In the genomic region with DNA sequence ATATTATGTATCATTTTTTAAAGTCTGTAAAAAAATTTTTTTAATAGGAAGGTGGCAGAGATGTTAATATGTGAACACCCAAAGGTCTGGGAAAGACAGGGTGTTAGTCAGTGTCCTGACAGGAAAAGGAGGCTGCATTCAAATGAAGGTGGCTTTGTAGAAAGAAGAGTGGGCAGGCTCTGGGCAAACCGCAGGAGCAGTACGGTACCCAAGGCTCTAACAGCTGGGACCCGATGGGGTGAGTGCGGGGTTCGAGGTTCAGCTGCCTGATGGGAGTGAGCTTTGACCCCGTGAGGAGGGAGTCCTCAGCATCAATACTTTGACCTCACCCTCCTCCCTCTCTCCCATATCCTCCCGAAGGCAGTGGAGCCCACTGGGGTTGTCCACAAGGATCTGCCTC, we compare ENCODE assay signal across 17 cellular contexts.
"Had no signal": no experiment of that assay in that cellular context is flagged by ENCODE, and none has a peak within 500 bp of the region (broad histone marks: within the 10 kb centered on the region; RNA-seq: fewer than 3 reads in every experiment).

No MANE protein-coding gene starts in this region.

- H3K36me3 ChIP-seq: ascending aorta, colonic mucosa, heart left ventricle, tibial artery, uterus had no signal

- H3K9ac ChIP-seq: parathyroid adenoma had no signal

- H3K79me2 ChIP-seq: parathyroid adenoma had no signal

- DNase-seq: activated CD4-positive, alpha-beta T cell treated with anti-CD3 and anti-CD28 coated beads, Interleukin-2, amount 50 U/mL, for 1 hour; activated gamma-delta T cell treated with Interleukin-2 at 50 U/mL for 16 hours; activated T-cell treated with anti-CD3 and anti-CD28 coated beads, Interleukin-2, amount 50 U/mL, for 1 hour; colonic mucosa; endodermal cell; heart left ventricle; left ventricle myocardium superior; right cardiac atrium; stimulated activated CD4-positive, alpha-beta T cell treated with anti-CD3 and anti-CD28 coated beads, Interleukin-12 subunit alpha, Interleukin-12 subunit beta, amount 100 ng/mL, for 4 hours; stimulated activated CD4-positive, alpha-beta T cell treated with anti-CD3 and anti-CD28 coated beads, Interleukin-4, amount 100 ng/mL, for 4 hours; substantia nigra; tibial artery; uterus had no signal

- H3K4me3 ChIP-seq: ascending aorta, colonic mucosa, heart left ventricle, tibial artery, uterus had no signal

- H2AFZ ChIP-seq: parathyroid adenoma had no signal

- H3K27ac ChIP-seq: ascending aorta, colonic mucosa, heart left ventricle, parathyroid adenoma, tibial artery, uterus, VCaP had no signal

- H3K4me1 ChIP-seq: ascending aorta, colonic mucosa, heart left ventricle, parathyroid adenoma, tibial artery, uterus had no signal

- H3K9me3 ChIP-seq: ascending aorta, colonic mucosa, heart left ventricle, tibial artery, uterus had no signal

- H3K27me3 ChIP-seq: ascending aorta, colonic mucosa, heart left ventricle, uterus had no signal

- ATAC-seq: activated CD4-positive, CD25-positive, alpha-beta regulatory T cell treated with anti-CD3 and anti-CD28 coated beads, Interleukin-2, amount 50 U/mL, for 24 hours; heart left ventricle; left ventricle myocardium superior; right cardiac atrium had no signal
